17 cellular contexts compared by ENCODE assay signal in the genomic region with DNA sequence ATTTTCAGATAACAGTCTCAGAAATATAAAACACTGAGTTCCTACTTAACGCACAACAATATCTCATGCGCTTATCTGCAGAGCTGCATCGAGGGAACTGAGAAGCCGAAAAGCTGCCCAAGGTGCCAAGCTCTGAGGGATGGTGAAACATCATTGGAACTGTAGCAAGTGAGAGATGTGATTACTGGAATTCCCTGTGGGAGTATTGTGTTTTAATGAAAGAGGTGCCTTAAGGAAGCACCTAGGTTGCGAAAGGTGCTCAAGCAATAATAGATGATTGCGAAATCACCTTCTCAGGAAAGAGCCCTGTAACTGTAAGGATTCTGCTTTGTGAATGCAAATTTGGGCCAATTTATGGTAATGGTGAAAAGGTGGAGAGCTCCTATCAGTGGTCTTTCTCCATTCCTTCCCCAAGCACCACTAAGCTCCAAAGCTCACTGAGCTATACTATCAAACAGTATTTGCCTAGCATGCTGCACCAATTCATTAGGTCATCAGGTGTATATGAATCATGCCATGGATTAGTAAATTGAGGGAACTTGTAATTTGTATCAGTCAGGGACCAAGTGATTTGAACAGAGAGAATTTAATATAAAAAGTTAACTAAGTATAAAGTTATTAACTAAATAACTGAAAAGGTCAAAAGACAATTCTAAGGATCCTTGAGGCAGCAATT.
"Had no signal": no experiment of that assay in that cellular context is flagged by ENCODE, and none has a peak within 500 bp of the region (broad histone marks: within the 10 kb centered on the region; RNA-seq: fewer than 3 reads in every experiment).

No MANE protein-coding gene starts in this region.

- ATAC-seq: activated CD8-positive, alpha-beta memory T cell treated with anti-CD3 and anti-CD28 coated beads, Interleukin-2, amount 10 ng/mL, durations not matched to agents 7 days and 5 days; activated CD8-positive, alpha-beta T cell treated with anti-CD3 and anti-CD28 coated beads for 36 hours; activated naive CD8-positive, alpha-beta T cell treated with anti-CD3 and anti-CD28 coated beads, Interleukin-2, amount 50 U/mL, for 24 hours; foreskin keratinocyte; natural killer cell; stimulated activated naive CD8-positive, alpha-beta T cell treated with anti-CD3 and anti-CD28 coated beads, Interleukin-15, Interleukin-2, amounts not matched to agents 100 U/mL and 50 U/mL, for 24 hours had no signal

- H3K36me3 ChIP-seq: cardiac muscle cell, spleen, thyroid gland had no signal

- H3K27me3 ChIP-seq: cardiac muscle cell, foreskin keratinocyte, spleen, thyroid gland had no signal

- H3K9me3 ChIP-seq: spleen, thyroid gland had no signal

- DNase-seq: activated CD4-positive, alpha-beta T cell treated with anti-CD3 and anti-CD28 coated beads for 48 hours; activated CD8-positive, alpha-beta memory T cell treated with anti-CD3 and anti-CD28 coated beads, Interleukin-2, amount 10 ng/mL, durations not matched to agents 7 days and 5 days; activated CD8-positive, alpha-beta T cell treated with anti-CD3 and anti-CD28 coated beads for 36 hours; activated gamma-delta T cell; activated naive CD4-positive, alpha-beta T cell treated with anti-CD3 and anti-CD28 coated beads, Interleukin-2, amount 50 U/mL, for 16 hours; activated naive CD8-positive, alpha-beta T cell treated with anti-CD3 and anti-CD28 coated beads, Interleukin-2, amount 50 U/mL, for 24 hours; cortex of kidney; endodermal cell; kidney; natural killer cell; spleen; stimulated activated CD4-positive, alpha-beta T cell treated with anti-CD3 and anti-CD28 coated beads, Interleukin-4, amount 100 ng/mL, for 1 hour; stimulated activated naive CD8-positive, alpha-beta T cell treated with anti-CD3 and anti-CD28 coated beads, Interleukin-15, Interleukin-2, amounts not matched to agents 100 U/mL and 50 U/mL, for 24 hours; thyroid gland had no signal

- H3K4me3 ChIP-seq: cardiac muscle cell, spleen, thyroid gland had no signal

- FAIRE-seq: kidney had no signal

- H3K27ac ChIP-seq: cardiac muscle cell, epithelial cell of prostate, foreskin keratinocyte, thyroid gland had no signal

- H3K4me1 ChIP-seq: foreskin keratinocyte had no signal
